ENCODE assay signal across 1 cellular context in the genomic region with DNA sequence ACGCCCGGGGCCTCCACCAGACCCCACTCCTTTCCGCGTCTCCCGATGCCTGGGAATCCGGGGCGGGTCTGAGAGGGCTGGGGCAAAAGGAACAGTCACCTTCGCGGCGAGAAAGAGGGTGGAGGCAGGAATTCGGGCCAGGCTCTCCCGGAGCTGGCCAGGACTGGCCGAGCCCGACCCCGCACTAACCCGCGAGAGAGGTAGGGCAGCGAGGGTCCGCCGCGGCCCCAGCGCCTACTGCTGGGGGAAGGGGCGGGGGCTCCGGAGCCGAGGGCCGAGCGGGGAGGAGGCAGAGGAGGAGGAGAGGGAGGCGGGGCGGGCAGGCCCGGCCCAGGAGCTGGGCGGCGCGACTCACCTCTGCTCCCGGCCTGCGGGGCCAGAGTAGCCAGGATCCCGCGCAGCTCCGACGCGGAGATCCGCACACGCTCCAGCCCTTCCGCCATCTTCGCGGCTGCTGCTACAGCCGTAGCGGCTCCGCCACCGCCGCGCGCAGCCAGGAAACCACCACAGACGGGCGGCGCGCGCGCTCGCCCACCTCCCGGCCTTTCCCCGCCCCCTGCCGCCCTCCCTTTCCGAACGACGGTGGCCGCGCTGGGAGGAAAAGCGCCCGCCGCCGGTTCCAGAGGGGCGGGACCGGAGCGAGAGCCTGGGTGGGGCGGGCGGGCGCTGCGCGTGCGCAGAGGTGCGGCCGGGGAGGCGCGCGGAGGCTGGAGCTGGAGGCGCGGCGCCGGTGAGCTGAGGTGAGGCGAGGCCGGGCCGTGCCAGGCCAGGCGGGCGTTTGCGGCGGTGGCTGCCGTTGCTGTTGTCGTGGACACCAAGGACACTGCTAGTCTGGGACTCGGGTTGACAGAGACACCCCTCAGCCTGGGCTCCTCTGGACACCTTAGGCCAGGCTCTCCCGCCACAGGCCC.
A peak's percentile ranks its signal among the peaks of the same experiment; 100 is the strongest.
TF ChIP-seq lines count a peak whose summit lies in the region.

A gene (minus strand): TSS at position 508 of the 911 bp plus-strand sequence. CDS start 65 bp downstream, at position 443.
A gene with protein sequence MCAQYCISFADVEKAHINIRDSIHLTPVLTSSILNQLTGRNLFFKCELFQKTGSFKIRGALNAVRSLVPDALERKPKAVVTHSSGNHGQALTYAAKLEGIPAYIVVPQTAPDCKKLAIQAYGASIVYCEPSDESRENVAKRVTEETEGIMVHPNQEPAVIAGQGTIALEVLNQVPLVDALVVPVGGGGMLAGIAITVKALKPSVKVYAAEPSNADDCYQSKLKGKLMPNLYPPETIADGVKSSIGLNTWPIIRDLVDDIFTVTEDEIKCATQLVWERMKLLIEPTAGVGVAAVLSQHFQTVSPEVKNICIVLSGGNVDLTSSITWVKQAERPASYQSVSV (plus strand): TSS at position 673 of the 911 bp plus-strand sequence. CDS start 11,611 bp downstream, outside the sequence.

TF ChIP-seq in HepG2, 621 proteins besides CTCF, POLR2A, EP300 and RAD21 (continued from another document and continues in another):
- TF ChIP-seq, protein P1, sequence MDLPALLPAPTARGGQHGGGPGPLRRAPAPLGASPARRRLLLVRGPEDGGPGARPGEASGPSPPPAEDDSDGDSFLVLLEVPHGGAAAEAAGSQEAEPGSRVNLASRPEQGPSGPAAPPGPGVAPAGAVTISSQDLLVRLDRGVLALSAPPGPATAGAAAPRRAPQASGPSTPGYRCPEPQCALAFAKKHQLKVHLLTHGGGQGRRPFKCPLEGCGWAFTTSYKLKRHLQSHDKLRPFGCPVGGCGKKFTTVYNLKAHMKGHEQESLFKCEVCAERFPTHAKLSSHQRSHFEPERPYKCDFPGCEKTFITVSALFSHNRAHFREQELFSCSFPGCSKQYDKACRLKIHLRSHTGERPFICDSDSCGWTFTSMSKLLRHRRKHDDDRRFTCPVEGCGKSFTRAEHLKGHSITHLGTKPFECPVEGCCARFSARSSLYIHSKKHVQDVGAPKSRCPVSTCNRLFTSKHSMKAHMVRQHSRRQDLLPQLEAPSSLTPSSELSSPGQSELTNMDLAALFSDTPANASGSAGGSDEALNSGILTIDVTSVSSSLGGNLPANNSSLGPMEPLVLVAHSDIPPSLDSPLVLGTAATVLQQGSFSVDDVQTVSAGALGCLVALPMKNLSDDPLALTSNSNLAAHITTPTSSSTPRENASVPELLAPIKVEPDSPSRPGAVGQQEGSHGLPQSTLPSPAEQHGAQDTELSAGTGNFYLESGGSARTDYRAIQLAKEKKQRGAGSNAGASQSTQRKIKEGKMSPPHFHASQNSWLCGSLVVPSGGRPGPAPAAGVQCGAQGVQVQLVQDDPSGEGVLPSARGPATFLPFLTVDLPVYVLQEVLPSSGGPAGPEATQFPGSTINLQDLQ (CRISPR knock-in tag; IDR thresholded peaks at IDR 0.05), result no peak
- TF ChIP-seq MEIS2 (CRISPR knock-in tag; IDR thresholded peaks at IDR 0.05) (no peak), SKI (IDR thresholded peaks at IDR 0.05; ENCODE audit: partially characterized antibody) (no peak), NFE2L1 (CRISPR knock-in tag; IDR thresholded peaks at IDR 0.05; ENCODE audit: borderline replicate concordance) (no peak), ZNF274 (CRISPR knock-in tag; IDR thresholded peaks at IDR 0.05) (peak; percentile 39; the same call in 1 of the 2 replicates), THAP11 (CRISPR knock-in tag; IDR thresholded peaks at IDR 0.05) (peak; percentile 79), SAP130 (CRISPR knock-in tag; IDR thresholded peaks at IDR 0.05; ENCODE audit: low read depth) (peak; percentile 54), PCBP1 (IDR thresholded peaks at IDR 0.05; ENCODE audit: borderline replicate concordance, low read depth, low read length) (no peak), ZNF605 (CRISPR knock-in tag; IDR thresholded peaks at IDR 0.05) (peak; percentile 46; the same call in 1 of the 2 replicates), GTF2F1 (IDR thresholded peaks at IDR 0.05; ENCODE audit: low read length) (no peak), ZFAT (CRISPR knock-in tag; conservative IDR thresholded peaks at IDR 0.05) (no peak), ZNF850 (CRISPR knock-in tag; conservative IDR thresholded peaks at IDR 0.05) (no peak), ZNF7 (CRISPR knock-in tag; IDR thresholded peaks at IDR 0.05) (no peak)
- TF ChIP-seq, protein P2, sequence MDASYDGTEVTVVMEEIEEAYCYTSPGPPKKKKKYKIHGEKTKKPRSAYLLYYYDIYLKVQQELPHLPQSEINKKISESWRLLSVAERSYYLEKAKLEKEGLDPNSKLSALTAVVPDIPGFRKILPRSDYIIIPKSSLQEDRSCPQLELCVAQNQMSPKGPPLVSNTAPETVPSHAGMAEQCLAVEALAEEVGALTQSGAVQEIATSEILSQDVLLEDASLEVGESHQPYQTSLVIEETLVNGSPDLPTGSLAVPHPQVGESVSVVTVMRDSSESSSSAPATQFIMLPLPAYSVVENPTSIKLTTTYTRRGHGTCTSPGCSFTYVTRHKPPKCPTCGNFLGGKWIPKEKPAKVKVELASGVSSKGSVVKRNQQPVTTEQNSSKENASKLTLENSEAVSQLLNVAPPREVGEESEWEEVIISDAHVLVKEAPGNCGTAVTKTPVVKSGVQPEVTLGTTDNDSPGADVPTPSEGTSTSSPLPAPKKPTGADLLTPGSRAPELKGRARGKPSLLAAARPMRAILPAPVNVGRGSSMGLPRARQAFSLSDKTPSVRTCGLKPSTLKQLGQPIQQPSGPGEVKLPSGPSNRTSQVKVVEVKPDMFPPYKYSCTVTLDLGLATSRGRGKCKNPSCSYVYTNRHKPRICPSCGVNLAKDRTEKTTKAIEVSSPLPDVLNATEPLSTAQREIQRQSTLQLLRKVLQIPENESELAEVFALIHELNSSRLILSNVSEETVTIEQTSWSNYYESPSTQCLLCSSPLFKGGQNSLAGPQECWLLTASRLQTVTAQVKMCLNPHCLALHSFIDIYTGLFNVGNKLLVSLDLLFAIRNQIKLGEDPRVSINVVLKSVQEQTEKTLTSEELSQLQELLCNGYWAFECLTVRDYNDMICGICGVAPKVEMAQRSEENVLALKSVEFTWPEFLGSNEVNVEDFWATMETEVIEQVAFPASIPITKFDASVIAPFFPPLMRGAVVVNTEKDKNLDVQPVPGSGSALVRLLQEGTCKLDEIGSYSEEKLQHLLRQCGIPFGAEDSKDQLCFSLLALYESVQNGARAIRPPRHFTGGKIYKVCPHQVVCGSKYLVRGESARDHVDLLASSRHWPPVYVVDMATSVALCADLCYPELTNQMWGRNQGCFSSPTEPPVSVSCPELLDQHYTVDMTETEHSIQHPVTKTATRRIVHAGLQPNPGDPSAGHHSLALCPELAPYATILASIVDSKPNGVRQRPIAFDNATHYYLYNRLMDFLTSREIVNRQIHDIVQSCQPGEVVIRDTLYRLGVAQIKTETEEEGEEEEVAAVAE (CRISPR knock-in tag; IDR thresholded peaks at IDR 0.05; ENCODE audit: borderline replicate concordance), result no peak
- TF ChIP-seq, protein P3, sequence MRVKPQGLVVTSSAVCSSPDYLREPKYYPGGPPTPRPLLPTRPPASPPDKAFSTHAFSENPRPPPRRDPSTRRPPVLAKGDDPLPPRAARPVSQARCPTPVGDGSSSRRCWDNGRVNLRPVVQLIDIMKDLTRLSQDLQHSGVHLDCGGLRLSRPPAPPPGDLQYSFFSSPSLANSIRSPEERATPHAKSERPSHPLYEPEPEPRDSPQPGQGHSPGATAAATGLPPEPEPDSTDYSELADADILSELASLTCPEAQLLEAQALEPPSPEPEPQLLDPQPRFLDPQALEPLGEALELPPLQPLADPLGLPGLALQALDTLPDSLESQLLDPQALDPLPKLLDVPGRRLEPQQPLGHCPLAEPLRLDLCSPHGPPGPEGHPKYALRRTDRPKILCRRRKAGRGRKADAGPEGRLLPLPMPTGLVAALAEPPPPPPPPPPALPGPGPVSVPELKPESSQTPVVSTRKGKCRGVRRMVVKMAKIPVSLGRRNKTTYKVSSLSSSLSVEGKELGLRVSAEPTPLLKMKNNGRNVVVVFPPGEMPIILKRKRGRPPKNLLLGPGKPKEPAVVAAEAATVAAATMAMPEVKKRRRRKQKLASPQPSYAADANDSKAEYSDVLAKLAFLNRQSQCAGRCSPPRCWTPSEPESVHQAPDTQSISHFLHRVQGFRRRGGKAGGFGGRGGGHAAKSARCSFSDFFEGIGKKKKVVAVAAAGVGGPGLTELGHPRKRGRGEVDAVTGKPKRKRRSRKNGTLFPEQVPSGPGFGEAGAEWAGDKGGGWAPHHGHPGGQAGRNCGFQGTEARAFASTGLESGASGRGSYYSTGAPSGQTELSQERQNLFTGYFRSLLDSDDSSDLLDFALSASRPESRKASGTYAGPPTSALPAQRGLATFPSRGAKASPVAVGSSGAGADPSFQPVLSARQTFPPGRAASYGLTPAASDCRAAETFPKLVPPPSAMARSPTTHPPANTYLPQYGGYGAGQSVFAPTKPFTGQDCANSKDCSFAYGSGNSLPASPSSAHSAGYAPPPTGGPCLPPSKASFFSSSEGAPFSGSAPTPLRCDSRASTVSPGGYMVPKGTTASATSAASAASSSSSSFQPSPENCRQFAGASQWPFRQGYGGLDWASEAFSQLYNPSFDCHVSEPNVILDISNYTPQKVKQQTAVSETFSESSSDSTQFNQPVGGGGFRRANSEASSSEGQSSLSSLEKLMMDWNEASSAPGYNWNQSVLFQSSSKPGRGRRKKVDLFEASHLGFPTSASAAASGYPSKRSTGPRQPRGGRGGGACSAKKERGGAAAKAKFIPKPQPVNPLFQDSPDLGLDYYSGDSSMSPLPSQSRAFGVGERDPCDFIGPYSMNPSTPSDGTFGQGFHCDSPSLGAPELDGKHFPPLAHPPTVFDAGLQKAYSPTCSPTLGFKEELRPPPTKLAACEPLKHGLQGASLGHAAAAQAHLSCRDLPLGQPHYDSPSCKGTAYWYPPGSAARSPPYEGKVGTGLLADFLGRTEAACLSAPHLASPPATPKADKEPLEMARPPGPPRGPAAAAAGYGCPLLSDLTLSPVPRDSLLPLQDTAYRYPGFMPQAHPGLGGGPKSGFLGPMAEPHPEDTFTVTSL (CRISPR knock-in tag; IDR thresholded peaks at IDR 0.05; ENCODE audit: borderline replicate concordance), result no peak
- TF ChIP-seq, protein P4, sequence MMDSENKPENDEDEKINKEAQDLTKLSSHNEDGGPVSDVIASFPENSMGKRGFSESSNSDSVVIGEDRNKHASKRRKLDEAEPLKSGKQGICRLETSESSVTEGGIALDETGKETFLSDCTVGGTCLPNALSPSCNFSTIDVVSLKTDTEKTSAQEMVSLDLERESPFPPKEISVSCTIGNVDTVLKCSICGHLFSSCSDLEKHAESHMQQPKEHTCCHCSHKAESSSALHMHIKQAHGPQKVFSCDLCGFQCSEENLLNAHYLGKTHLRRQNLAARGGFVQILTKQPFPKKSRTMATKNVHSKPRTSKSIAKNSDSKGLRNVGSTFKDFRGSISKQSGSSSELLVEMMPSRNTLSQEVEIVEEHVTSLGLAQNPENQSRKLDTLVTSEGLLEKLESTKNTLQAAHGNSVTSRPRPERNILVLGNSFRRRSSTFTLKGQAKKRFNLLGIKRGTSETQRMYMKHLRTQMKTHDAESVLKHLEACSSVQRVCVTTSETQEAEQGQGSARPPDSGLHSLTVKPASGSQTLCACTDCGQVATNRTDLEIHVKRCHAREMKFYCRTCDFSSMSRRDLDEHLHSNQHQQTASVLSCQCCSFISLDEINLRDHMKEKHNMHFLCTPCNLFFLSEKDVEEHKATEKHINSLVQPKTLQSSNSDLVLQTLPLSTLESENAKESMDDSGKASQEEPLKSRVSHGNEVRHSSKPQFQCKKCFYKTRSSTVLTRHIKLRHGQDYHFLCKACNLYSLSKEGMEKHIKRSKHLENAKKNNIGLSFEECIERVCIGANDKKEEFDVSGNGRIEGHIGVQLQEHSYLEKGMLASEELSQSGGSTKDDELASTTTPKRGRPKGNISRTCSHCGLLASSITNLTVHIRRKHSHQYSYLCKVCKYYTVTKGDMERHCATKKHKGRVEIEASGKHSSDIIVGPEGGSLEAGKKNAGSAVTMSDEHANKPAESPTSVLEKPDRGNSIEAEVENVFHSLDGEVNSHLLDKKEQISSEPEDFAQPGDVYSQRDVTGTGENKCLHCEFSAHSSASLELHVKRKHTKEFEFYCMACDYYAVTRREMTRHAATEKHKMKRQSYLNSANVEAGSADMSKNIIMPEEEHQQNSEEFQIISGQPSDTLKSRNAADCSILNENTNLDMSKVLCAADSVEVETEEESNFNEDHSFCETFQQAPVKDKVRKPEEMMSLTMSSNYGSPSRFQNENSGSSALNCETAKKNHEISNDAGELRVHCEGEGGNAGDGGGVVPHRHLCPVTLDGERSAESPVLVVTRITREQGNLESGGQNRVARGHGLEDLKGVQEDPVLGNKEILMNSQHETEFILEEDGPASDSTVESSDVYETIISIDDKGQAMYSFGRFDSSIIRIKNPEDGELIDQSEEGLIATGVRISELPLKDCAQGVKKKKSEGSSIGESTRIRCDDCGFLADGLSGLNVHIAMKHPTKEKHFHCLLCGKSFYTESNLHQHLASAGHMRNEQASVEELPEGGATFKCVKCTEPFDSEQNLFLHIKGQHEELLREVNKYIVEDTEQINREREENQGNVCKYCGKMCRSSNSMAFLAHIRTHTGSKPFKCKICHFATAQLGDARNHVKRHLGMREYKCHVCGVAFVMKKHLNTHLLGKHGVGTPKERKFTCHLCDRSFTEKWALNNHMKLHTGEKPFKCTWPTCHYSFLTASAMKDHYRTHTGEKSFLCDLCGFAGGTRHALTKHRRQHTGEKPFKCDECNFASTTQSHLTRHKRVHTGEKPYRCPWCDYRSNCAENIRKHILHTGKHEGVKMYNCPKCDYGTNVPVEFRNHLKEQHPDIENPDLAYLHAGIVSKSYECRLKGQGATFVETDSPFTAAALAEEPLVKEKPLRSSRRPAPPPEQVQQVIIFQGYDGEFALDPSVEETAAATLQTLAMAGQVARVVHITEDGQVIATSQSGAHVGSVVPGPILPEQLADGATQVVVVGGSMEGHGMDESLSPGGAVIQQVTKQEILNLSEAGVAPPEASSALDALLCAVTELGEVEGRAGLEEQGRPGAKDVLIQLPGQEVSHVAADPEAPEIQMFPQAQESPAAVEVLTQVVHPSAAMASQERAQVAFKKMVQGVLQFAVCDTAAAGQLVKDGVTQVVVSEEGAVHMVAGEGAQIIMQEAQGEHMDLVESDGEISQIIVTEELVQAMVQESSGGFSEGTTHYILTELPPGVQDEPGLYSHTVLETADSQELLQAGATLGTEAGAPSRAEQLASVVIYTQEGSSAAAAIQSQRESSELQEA (CRISPR knock-in tag; IDR thresholded peaks at IDR 0.05; ENCODE audit: not compliant biosample characterization), result no peak
- TF ChIP-seq, protein P5, sequence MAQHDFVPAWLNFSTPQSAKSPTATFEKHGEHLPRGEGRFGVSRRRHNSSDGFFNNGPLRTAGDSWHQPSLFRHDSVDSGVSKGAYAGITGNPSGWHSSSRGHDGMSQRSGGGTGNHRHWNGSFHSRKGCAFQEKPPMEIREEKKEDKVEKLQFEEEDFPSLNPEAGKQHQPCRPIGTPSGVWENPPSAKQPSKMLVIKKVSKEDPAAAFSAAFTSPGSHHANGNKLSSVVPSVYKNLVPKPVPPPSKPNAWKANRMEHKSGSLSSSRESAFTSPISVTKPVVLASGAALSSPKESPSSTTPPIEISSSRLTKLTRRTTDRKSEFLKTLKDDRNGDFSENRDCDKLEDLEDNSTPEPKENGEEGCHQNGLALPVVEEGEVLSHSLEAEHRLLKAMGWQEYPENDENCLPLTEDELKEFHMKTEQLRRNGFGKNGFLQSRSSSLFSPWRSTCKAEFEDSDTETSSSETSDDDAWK (CRISPR knock-in tag; IDR thresholded peaks at IDR 0.05), result no peak
